1 cellular context compared by ENCODE assay signal in genomic region chr15:30514545-30514944, GRCh38. TPM values are rescaled to one million over a fixed set of nuclear protein-coding genes. Genes with fewer than 3 reads are reported as not detected.
"Had no signal": no experiment of that assay in that cellular context is flagged by ENCODE, and none has a peak within 500 bp of the region (broad histone marks: within the 10 kb centered on the region; RNA-seq: fewer than 3 reads in every experiment).

No MANE protein-coding gene starts in this region.

RNA-seq across cellular contexts. Expression of gene GOLGA8Q, which starts 37.3 kb away (rescaled TPM):
- polyA plus RNA-seq: stomach had no signal
